ENCODE assay signal across 8 cellular contexts in the genomic region with DNA sequence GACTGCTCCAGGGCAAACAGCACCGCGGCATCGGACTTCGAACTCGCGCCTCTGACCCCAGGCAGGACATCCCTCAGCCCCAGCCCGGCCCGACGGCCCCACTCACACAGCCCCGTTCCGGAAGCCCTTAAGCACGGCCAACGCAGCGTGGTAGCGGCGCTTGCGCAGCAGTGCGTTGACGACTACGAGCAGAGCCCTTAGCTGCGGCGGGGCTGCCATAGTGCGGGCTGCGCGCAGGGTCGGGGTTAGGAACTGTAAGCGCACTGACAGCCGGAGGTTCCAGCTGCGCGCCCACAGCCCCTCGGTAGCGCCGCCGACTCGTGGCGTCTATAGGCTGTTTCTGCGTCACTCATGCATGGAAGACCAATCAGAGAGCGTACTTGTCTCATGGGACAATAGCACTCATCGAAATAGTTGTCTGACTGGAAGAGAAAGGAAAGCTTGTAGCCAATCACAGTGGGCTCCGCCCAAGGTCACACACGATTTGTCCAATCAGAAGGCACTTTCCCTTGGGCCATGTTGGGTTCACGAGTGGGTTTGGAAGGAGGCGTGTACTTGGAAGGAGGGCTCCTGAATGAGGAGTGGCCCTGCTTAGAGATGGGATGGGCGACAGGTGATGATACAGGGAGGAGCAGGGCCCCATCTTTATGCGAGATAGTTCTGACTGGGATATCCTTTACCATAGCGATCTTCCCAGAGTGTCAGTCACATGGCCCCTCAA. TPM values are rescaled to one million over a fixed set of nuclear protein-coding genes. Genes with fewer than 3 reads are reported as not detected.
A peak's percentile ranks its signal among the peaks of the same experiment; 100 is the strongest.
DNase-seq lines count a peak whose midpoint lies in the region; ATAC-seq and TF ChIP-seq lines count a peak whose summit lies in the region.

TSS of gene PXMP4 (minus strand) at position 322 of the 721 bp plus-strand sequence. CDS start at position 219, 103 bp downstream.

- peak within 1 kb of the TSS; percentile 75 for H3K27ac ChIP-seq in CD8-positive, alpha-beta memory T cell (ENCODE audit: low read depth, low read length)
- no peak within 1 kb of the TSS for H3K27ac ChIP-seq in endodermal cell (ENCODE audit: low read depth, low read length)
- no peak within 1 kb of the TSS for H3K27ac ChIP-seq in mesendoderm (ENCODE audit: low read depth, low read length)

- peaks cover 20% of the 10 kb centered on the region for H3K4me1 ChIP-seq in CD8-positive, alpha-beta memory T cell (ENCODE audit: insufficient read depth, low read length)
- H3K4me1 ChIP-seq in endodermal cell (ENCODE audit: control insufficient read depth, insufficient read depth, low read length) (no peaks in the 10 kb centered on the region), mesendoderm (ENCODE audit: control insufficient read depth, low read depth, low read length) (no peaks in the 10 kb centered on the region)

- H3K79me1 ChIP-seq in mesendoderm (ENCODE audit: low read length), result no peaks in the 10 kb centered on the region

- H3K36me3 Mint-ChIP-seq in CD8-positive, alpha-beta memory T cell, result peaks cover 0 to 24% (median 2%) of the 10 kb centered on the region in 3 donors
- H3K36me3 Mint-ChIP-seq in endodermal cell (ENCODE audit: low read depth), result no peaks in the 10 kb centered on the region

- 45 to 52% methylated on average over 33 to 46 of the region's 46 CpGs for WGBS in endodermal cell (ENCODE audit: insufficient coverage in 1 of 2, insufficient read length in 1 of 2), 2 experiments
- no CpG with 5 or more reads among the region's 46 CpGs for WGBS in mesendoderm (ENCODE audit: extremely low coverage, insufficient coverage, low lambda C conversion rate)

- ATAC-seq in GM19468 (IDR thresholded peaks at IDR 0.05; ENCODE audit: extremely low read depth, unreplicated experiment), result peak; percentile 82

- H3K18ac ChIP-seq in mesendoderm (ENCODE audit: low read length), result no peak within 1 kb of the TSS

- H3K23ac ChIP-seq in mesendoderm (ENCODE audit: low read length), result no peak within 1 kb of the TSS

- no peak within 1 kb of the TSS for H4K8ac ChIP-seq in mesendoderm (ENCODE audit: low read depth, low read length)

- peak within 1 kb of the TSS; percentile 70 to 98 (median 92) for H3K27ac Mint-ChIP-seq in CD8-positive, alpha-beta memory T cell
- H3K27ac Mint-ChIP-seq in endodermal cell, result no peak within 1 kb of the TSS

- H2BK5ac ChIP-seq in mesendoderm (ENCODE audit: low read length), result no peak within 1 kb of the TSS

- H2AK5ac ChIP-seq in mesendoderm (ENCODE audit: low read length), result no peak within 1 kb of the TSS

- H3K4me3 Mint-ChIP-seq in CD8-positive, alpha-beta memory T cell, result peak within 1 kb of the TSS; percentile 80 to 95 (median 87)
- H3K4me3 Mint-ChIP-seq in endodermal cell, result peak within 1 kb of the TSS; percentile 60

- CTCF ChIA-PET in CD8-positive, alpha-beta memory T cell (lab: Charles Lee), result interaction anchor here (0.8 to 1.7 kb wide), 6 partner anchors 12 to 195 kb away, joined by 3 to 7 read pairs (median 4); no protein-coding TSS in a partner anchor

- H3K27me3 ChIP-seq in CD8-positive, alpha-beta memory T cell (ENCODE audit: insufficient read depth, low read length, poor library complexity, severe bottlenecking), result no peaks in the 10 kb centered on the region
- no peaks in the 10 kb centered on the region for H3K27me3 ChIP-seq in endodermal cell (ENCODE audit: control insufficient read depth, insufficient read depth, low read length, poor library complexity, severe bottlenecking)
- no peaks in the 10 kb centered on the region for H3K27me3 ChIP-seq in mesendoderm (ENCODE audit: insufficient read depth, low read length, poor library complexity)

- peaks cover 28 to 41% (median 35%) of the 10 kb centered on the region in 3 donors for H3K4me1 Mint-ChIP-seq in CD8-positive, alpha-beta memory T cell
- H3K4me1 Mint-ChIP-seq in endodermal cell, result no peaks in the 10 kb centered on the region

- H3K27me3 Mint-ChIP-seq in CD8-positive, alpha-beta memory T cell, result peaks cover 0 to 2% of the 10 kb centered on the region in 2 donors
- H3K27me3 Mint-ChIP-seq in endodermal cell (ENCODE audit: insufficient read depth), result peaks cover 2% of the 10 kb centered on the region

- no peak within 1 kb of the TSS for H4K5ac ChIP-seq in mesendoderm (ENCODE audit: low read length)

- POLR2A ChIA-PET in CD8-positive, alpha-beta memory T cell (lab: Charles Lee), result interaction anchor here (0.9 to 2.6 kb wide), 11 partner anchors 12 to 392 kb away, joined by 3 to 36 read pairs (median 4); partner anchors contain the start of genes CBFA2T2, CHMP4B, EIF2S2 and SNTA1

- DNase-seq in CD8-positive, alpha-beta memory T cell, result peak; percentile 76 to 94 (median 92)
- peak; percentile 87 for DNase-seq in HS-27A (ENCODE audit: low read depth)
- peak; percentile 84 to 99 for DNase-seq in NOMO-1 (lab: John Stamatoyannopoulos, UW; ENCODE audit: unreplicated experiment in 2 of 2)
- DNase-seq in activated CD8-positive, alpha-beta memory T cell treated with anti-CD3 and anti-CD28 coated beads, Interleukin-2, amount 50 U/mL, for 1 hour (ENCODE audit: extremely low read depth), result peak; percentile 70
- peak; percentile 95 for DNase-seq in endodermal cell
- DNase-seq in mesendoderm, result peak; percentile 97
- peak; percentile 69 for DNase-seq in stimulated activated CD8-positive, alpha-beta memory T cell treated with anti-CD3 and anti-CD28 coated beads, Interleukin-15, amount 100 ng/mL, for 1 hour (ENCODE audit: low read depth)

- peak within 1 kb of the TSS; percentile 84 for H3K4me3 ChIP-seq in CD8-positive, alpha-beta memory T cell (ENCODE audit: low read length)
- H3K4me3 ChIP-seq in endodermal cell (ENCODE audit: low read length) (peak within 1 kb of the TSS; percentile 77), mesendoderm (ENCODE audit: low read length) (peak within 1 kb of the TSS; percentile 39)

- no peak for TF ChIP-seq CTCF in endodermal cell (conservative IDR thresholded peaks at IDR 0.05)

- no peaks in the 10 kb centered on the region for H3K9me3 Mint-ChIP-seq in CD8-positive, alpha-beta memory T cell
- peaks cover 3% of the 10 kb centered on the region for H3K9me3 Mint-ChIP-seq in endodermal cell

- H3K4me2 ChIP-seq in mesendoderm (ENCODE audit: low read length), result peak within 1 kb of the TSS; percentile 52

- no peak within 1 kb of the TSS for H2BK15ac ChIP-seq in mesendoderm (replicated peaks; ENCODE audit: low read depth)

- H3K9ac ChIP-seq in endodermal cell (ENCODE audit: extremely low read depth, low read length, poor library complexity, severe bottlenecking), result no peak within 1 kb of the TSS
- peak within 1 kb of the TSS; percentile 52 for H3K9ac ChIP-seq in mesendoderm (ENCODE audit: low read length)

- no peak within 1 kb of the TSS for H2BK120ac ChIP-seq in mesendoderm (ENCODE audit: low read depth, low read length)

- peak within 1 kb of the TSS; percentile 84 for H3K56ac ChIP-seq in mesendoderm (ENCODE audit: low read length)

- no peaks in the 10 kb centered on the region for H3K36me3 ChIP-seq in CD8-positive, alpha-beta memory T cell (ENCODE audit: insufficient read depth, low read length)
- no peaks in the 10 kb centered on the region for H3K36me3 ChIP-seq in endodermal cell (ENCODE audit: control insufficient read depth, insufficient read depth, low read length)
- no peaks in the 10 kb centered on the region for H3K36me3 ChIP-seq in mesendoderm (ENCODE audit: control insufficient read depth, insufficient read depth, low read length)

- no peaks in the 10 kb centered on the region for H3K9me3 ChIP-seq in CD8-positive, alpha-beta memory T cell (ENCODE audit: low read length)
- no peaks in the 10 kb centered on the region for H3K9me3 ChIP-seq in endodermal cell (ENCODE audit: control insufficient read depth, low read length)

- no peaks in the 10 kb centered on the region for H3K79me2 ChIP-seq in mesendoderm (ENCODE audit: control insufficient read depth, insufficient read depth, low read length)

- no peak within 1 kb of the TSS for H3K4ac ChIP-seq in mesendoderm (ENCODE audit: low read depth, low read length)

RNA-seq across cellular contexts. Expression of gene PXMP4, which starts in this region (rescaled TPM):
- 1 to 10 TPM; 8.4 to 9.1 TPM for total RNA-seq in CD8-positive, alpha-beta memory T cell
- 23.6 TPM for polyA plus RNA-seq in CD8-positive, alpha-beta memory T cell
- 1 to 10 TPM; 1.5 to 3.8 TPM for total RNA-seq in endodermal cell
- polyA plus RNA-seq in endodermal cell (2013, experiment 1 of 2), result 1.6 TPM
- polyA plus RNA-seq in endodermal cell (2013, experiment 2 of 2), result 1.8 TPM
- polyA plus RNA-seq in mesendoderm (2013, experiment 1 of 2), result 2.2 TPM
- polyA plus RNA-seq in mesendoderm (2013, experiment 2 of 2), result 1.8 TPM
